8 cellular contexts compared by ENCODE assay signal in genomic region chr11:122628691-122629555, GRCh38. TPM values are rescaled to one million over a fixed set of nuclear protein-coding genes. Genes with fewer than 3 reads are reported as not detected.
DNase-seq lines count a peak whose midpoint lies in the region; ATAC-seq and TF ChIP-seq lines count a peak whose summit lies in the region.

No MANE protein-coding gene starts in this region.

- in situ Hi-C loops in T47D (cut with HindIII; ENCODE audit: low pct_unique_long_range_greater_than_20kb, low sequenced_read_pairs), result no loop called here

- DNase-seq in CD14-positive monocyte (ENCODE audit: low spot score) (peak; percentile 67), NCI-H2029 treated with DMSO at 0.1 percent for 48 hours (lab: John Stamatoyannopoulos, UW) (peak; percentile 40), T47D (ENCODE audit: low read depth in 1 of 2, low spot score in 1 of 2) (peak; percentile 66 to 87), islet precursor cell (peak; percentile 92)
- DNase-seq in stimulated activated CD4-positive, alpha-beta T cell treated with anti-CD3 and anti-CD28 coated beads, Interleukin-1b, Interleukin-23, amount 100 ng/mL, for 24 hours (ENCODE audit: low read depth in 4 of 4, low spot score in 1 of 4), result peak; percentile 39 to 49 (median 44)

- H3K36me3 Mint-ChIP-seq in CD14-positive monocyte, result no peaks in the 10 kb centered on the region

- H3K9me3 Mint-ChIP-seq in CD14-positive monocyte, result no peaks in the 10 kb centered on the region

- peaks cover 0 to 10% (median 3%) of the 10 kb centered on the region in 3 donors for H3K27me3 Mint-ChIP-seq in CD14-positive monocyte (ENCODE audit: low read depth in 3 of 3)

- peak overlapping the region in 1 of 7 donors; percentile 46 for H3K27ac Mint-ChIP-seq in CD14-positive monocyte

- intact Hi-C loops in CD14-positive monocyte (cut with micrococcal nuclease), result loop anchor here (1.0 to 10.0 kb wide), 5 partner anchors 126 to 423 kb away; no protein-coding TSS in a partner anchor

- no peak overlapping the region for H3K4me3 ChIP-seq in WI38 (ENCODE audit: low read depth, low read length)

- ATAC-seq in GM21528 (IDR thresholded peaks at IDR 0.05; ENCODE audit: low FRiP score, unreplicated experiment), result peak; percentile 63
- ATAC-seq in HG03460 (IDR thresholded peaks at IDR 0.05; ENCODE audit: unreplicated experiment), result no peak

- H3K4me3 Mint-ChIP-seq in CD14-positive monocyte, result peak overlapping the region in 1 of 2 donors; percentile 29

- TF ChIP-seq CTCF in CD14-positive monocyte (IDR thresholded peaks at IDR 0.05) (peak; percentile 84), WI38 (IDR thresholded peaks at IDR 0.05; ENCODE audit: low read depth, low read length) (peak; percentile 93)

- H3K4me1 Mint-ChIP-seq in CD14-positive monocyte, result peaks cover 14% of the 10 kb centered on the region

RNA-seq across cellular contexts. Expression of gene UBASH3B, which starts 26.6 kb away (rescaled TPM):
- polyA plus RNA-seq in CD14-positive monocyte, result 1 to 10 TPM; 3.3 to 7.1 TPM

Comparison
In these comparisons a context has a peak if more than half of its experiments do, and no peak if none do; other contexts are left out.
1. DNase-seq: peak in every context shown above with its lines; median percentile 92 in islet precursor cell; 76 in T47D; 67 in CD14-positive monocyte; 44 in stimulated activated CD4-positive, alpha-beta T cell treated with anti-CD3 and anti-CD28 coated beads, Interleukin-1b, Interleukin-23, amount 100 ng/mL, for 24 hours; 40 in NCI-H2029 treated with DMSO at 0.1 percent for 48 hours.